In genomic region chr17:41959336-41960095, GRCh38 we compare ENCODE assay signal across 1 cellular context.
A peak's percentile ranks its signal among the peaks of the same experiment; 100 is the strongest.
TF ChIP-seq lines count a peak whose summit lies in the region.

No MANE protein-coding gene starts in this region.

TF ChIP-seq in HepG2, 621 proteins besides CTCF, POLR2A, EP300 and RAD21 (continued from another document and continues in another):
- TF ChIP-seq ZHX1 (CRISPR knock-in tag; IDR thresholded peaks at IDR 0.05; ENCODE audit: low read depth) (no peak; the same call in 1 of the 2 replicates), ERF (CRISPR knock-in tag; IDR thresholded peaks at IDR 0.05) (no peak; the same call in 1 of the 2 replicates), JARID2 (CRISPR knock-in tag; IDR thresholded peaks at IDR 0.05; ENCODE audit: insufficient replicate concordance) (peak; percentile 90), KDM6A (CRISPR knock-in tag; IDR thresholded peaks at IDR 0.05; ENCODE audit: low read depth) (no peak; the same call in 1 of the 2 replicates), ZNF276 (CRISPR knock-in tag; IDR thresholded peaks at IDR 0.05; ENCODE audit: low read depth) (no peak; the same call in 1 of the 2 replicates), ZHX2 (IDR thresholded peaks at IDR 0.05; ENCODE audit: low read depth) (no peak), ZHX2 (CRISPR knock-in tag; IDR thresholded peaks at IDR 0.05; ENCODE audit: borderline replicate concordance) (no peak), ESRRA (CRISPR knock-in tag; IDR thresholded peaks at IDR 0.05; ENCODE audit: low read depth) (0 out of 2 replicates have a peak, but pooled peaks have one; percentile 47), POLR2G (IDR thresholded peaks at IDR 0.05; ENCODE audit: low read depth, low read length) (peak; percentile 70), ZNF83 (CRISPR knock-in tag; IDR thresholded peaks at IDR 0.05; ENCODE audit: borderline replicate concordance) (no peak), PAX8 (CRISPR knock-in tag; IDR thresholded peaks at IDR 0.05; ENCODE audit: borderline replicate concordance) (no peak), KLF16 (CRISPR knock-in tag; IDR thresholded peaks at IDR 0.05) (no peak), PRDM4 (CRISPR knock-in tag; IDR thresholded peaks at IDR 0.05; ENCODE audit: borderline replicate concordance) (no peak), ZMAT3 (CRISPR knock-in tag; conservative IDR thresholded peaks at IDR 0.05) (peak; percentile 73; the same call in 1 of the 2 replicates), ZNF224 (CRISPR knock-in tag; IDR thresholded peaks at IDR 0.05) (no peak), NCOA2 (CRISPR knock-in tag; IDR thresholded peaks at IDR 0.05) (peak; percentile 20; the same call in 1 of the 2 replicates), NR2F2 (IDR thresholded peaks at IDR 0.05; ENCODE audit: borderline replicate concordance, low read depth) (no peak), THAP7 (CRISPR knock-in tag; IDR thresholded peaks at IDR 0.05) (no peak), FOSL1 (CRISPR knock-in tag; IDR thresholded peaks at IDR 0.05; ENCODE audit: borderline replicate concordance) (no peak), CHD2 (IDR thresholded peaks at IDR 0.05; ENCODE audit: low read depth, low read length) (no peak), E2F1 (CRISPR knock-in tag; IDR thresholded peaks at IDR 0.05) (no peak), ZNF232 (CRISPR knock-in tag; IDR thresholded peaks at IDR 0.05; ENCODE audit: borderline replicate concordance) (0 out of 2 replicates have a peak, but pooled peaks have one; percentile 23), KMT2B (CRISPR knock-in tag; IDR thresholded peaks at IDR 0.05) (0 out of 2 replicates have a peak, but pooled peaks have one; percentile 22), PAWR (CRISPR knock-in tag; IDR thresholded peaks at IDR 0.05; ENCODE audit: borderline replicate concordance) (no peak), AGO2 (optimal IDR thresholded peaks at IDR 0.05; ENCODE audit: low read depth, low read length) (no peak), HNRNPL (IDR thresholded peaks at IDR 0.05; ENCODE audit: low read depth, low read length) (peak; percentile 78; the same call in 1 of the 2 replicates), HNRNPUL1 (IDR thresholded peaks at IDR 0.05; ENCODE audit: low read depth, low read length) (no peak), EZH2 (conservative IDR thresholded peaks at IDR 0.05; ENCODE audit: low read depth, low read length) (no peak), MAF1 (CRISPR knock-in tag; IDR thresholded peaks at IDR 0.05; ENCODE audit: borderline replicate concordance) (no peak), TBP (CRISPR knock-in tag; IDR thresholded peaks at IDR 0.05) (no peak), GRHL1 (CRISPR knock-in tag; conservative IDR thresholded peaks at IDR 0.05) (no peak), ZFP36 (IDR thresholded peaks at IDR 0.05; ENCODE audit: borderline replicate concordance, low read depth, low read length, partially characterized antibody) (peak; percentile 15), ZFP62 (CRISPR knock-in tag; IDR thresholded peaks at IDR 0.05) (no peak), SRSF4 (IDR thresholded peaks at IDR 0.05; ENCODE audit: low read depth, low read length, poor library complexity, severe bottlenecking) (no peak), ZFP1 (CRISPR knock-in tag; IDR thresholded peaks at IDR 0.05) (no peak), SP1 (IDR thresholded peaks at IDR 0.05) (no peak), SP1 (CRISPR knock-in tag; IDR thresholded peaks at IDR 0.05) (no peak), HHEX (CRISPR knock-in tag; IDR thresholded peaks at IDR 0.05) (no peak), ZNF570 (CRISPR knock-in tag; IDR thresholded peaks at IDR 0.05; ENCODE audit: borderline replicate concordance) (no peak), SNRNP70 (IDR thresholded peaks at IDR 0.05; ENCODE audit: low read depth, low read length) (no peak), STAT6 (CRISPR knock-in tag; IDR thresholded peaks at IDR 0.05; ENCODE audit: borderline replicate concordance) (no peak)
